Comparison of ENCODE assay signal across 1 cellular context in the genomic region with DNA sequence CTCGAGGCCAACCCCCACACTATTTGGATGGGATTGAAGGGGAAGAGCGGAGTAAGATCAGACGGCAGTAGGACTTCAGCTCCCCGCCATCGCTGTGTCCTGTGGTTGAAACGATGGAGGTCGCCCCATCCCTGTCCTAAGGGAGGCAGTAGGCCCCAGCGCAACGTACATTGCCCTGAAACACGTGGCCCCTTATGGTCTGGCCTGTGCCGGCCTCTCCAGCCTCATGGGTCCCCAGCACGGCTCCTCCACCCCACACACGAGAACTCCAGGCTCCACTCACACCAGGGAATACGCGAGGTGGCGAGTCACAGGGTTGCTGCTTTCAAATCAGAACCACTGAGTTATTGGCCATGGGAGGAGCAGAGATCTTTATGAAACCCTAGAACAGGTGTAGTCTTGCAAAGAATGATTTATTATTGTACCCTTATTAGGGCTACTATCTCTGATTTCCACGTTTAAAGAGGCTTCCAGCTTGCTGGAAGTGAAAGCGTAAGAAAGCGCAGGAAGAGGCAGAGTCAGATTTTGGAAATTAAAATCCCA.
TF ChIP-seq lines count a peak whose summit lies in the region.

No MANE protein-coding gene starts in this region.

TF ChIP-seq in HepG2, 621 proteins besides CTCF, POLR2A, EP300 and RAD21 (continues in another document):
- peak; percentile 42; the same call in 1 of the 2 replicates for TF ChIP-seq KAT7 (CRISPR knock-in tag; IDR thresholded peaks at IDR 0.05; ENCODE audit: borderline replicate concordance)
- TF ChIP-seq ZNF124 (CRISPR knock-in tag; IDR thresholded peaks at IDR 0.05): peak; percentile 64; the same call in 1 of the 2 replicates
- TF ChIP-seq ZNF652 (CRISPR knock-in tag; IDR thresholded peaks at IDR 0.05; ENCODE audit: borderline replicate concordance, low read depth): no peak; the same call in 1 of the 2 replicates
- TF ChIP-seq, protein P1, sequence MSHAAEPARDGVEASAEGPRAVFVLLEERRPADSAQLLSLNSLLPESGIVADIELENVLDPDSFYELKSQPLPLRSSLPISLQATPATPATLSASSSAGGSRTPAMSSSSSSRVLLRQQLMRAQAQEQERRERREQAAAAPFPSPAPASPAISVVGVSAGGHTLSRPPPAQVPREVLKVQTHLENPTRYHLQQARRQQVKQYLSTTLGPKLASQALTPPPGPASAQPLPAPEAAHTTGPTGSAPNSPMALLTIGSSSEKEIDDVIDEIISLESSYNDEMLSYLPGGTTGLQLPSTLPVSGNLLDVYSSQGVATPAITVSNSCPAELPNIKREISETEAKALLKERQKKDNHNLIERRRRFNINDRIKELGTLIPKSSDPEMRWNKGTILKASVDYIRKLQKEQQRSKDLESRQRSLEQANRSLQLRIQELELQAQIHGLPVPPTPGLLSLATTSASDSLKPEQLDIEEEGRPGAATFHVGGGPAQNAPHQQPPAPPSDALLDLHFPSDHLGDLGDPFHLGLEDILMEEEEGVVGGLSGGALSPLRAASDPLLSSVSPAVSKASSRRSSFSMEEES (CRISPR knock-in tag; IDR thresholded peaks at IDR 0.05): 0 out of 2 replicates have a peak, but pooled peaks have one; percentile 42
- peak; percentile 95 for TF ChIP-seq ZNF225 (CRISPR knock-in tag; IDR thresholded peaks at IDR 0.05)
- TF ChIP-seq NFYC (CRISPR knock-in tag; IDR thresholded peaks at IDR 0.05): no peak
- TF ChIP-seq TEAD2 (CRISPR knock-in tag; IDR thresholded peaks at IDR 0.05): peak; percentile 97
- peak; percentile 64; the same call in 1 of the 2 replicates for TF ChIP-seq ZNF761 (CRISPR knock-in tag; conservative IDR thresholded peaks at IDR 0.05)
- TF ChIP-seq, protein P2, sequence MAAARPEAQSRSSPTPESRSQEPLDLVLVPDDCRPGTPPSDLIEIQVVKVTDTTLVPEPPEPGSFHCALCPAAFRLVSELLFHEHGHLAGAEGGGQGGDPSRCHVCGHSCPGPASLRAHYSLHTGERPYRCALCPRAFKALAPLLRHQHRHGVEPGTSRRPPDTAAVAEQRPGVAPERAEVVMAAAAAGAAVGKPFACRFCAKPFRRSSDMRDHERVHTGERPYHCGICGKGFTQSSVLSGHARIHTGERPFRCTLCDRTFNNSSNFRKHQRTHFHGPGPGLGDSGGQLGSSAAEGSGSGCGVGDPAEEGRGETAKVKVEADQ (CRISPR knock-in tag; IDR thresholded peaks at IDR 0.05; ENCODE audit: borderline replicate concordance): 0 out of 2 replicates have a peak, but pooled peaks have one; percentile 18
- TF ChIP-seq, protein P3, sequence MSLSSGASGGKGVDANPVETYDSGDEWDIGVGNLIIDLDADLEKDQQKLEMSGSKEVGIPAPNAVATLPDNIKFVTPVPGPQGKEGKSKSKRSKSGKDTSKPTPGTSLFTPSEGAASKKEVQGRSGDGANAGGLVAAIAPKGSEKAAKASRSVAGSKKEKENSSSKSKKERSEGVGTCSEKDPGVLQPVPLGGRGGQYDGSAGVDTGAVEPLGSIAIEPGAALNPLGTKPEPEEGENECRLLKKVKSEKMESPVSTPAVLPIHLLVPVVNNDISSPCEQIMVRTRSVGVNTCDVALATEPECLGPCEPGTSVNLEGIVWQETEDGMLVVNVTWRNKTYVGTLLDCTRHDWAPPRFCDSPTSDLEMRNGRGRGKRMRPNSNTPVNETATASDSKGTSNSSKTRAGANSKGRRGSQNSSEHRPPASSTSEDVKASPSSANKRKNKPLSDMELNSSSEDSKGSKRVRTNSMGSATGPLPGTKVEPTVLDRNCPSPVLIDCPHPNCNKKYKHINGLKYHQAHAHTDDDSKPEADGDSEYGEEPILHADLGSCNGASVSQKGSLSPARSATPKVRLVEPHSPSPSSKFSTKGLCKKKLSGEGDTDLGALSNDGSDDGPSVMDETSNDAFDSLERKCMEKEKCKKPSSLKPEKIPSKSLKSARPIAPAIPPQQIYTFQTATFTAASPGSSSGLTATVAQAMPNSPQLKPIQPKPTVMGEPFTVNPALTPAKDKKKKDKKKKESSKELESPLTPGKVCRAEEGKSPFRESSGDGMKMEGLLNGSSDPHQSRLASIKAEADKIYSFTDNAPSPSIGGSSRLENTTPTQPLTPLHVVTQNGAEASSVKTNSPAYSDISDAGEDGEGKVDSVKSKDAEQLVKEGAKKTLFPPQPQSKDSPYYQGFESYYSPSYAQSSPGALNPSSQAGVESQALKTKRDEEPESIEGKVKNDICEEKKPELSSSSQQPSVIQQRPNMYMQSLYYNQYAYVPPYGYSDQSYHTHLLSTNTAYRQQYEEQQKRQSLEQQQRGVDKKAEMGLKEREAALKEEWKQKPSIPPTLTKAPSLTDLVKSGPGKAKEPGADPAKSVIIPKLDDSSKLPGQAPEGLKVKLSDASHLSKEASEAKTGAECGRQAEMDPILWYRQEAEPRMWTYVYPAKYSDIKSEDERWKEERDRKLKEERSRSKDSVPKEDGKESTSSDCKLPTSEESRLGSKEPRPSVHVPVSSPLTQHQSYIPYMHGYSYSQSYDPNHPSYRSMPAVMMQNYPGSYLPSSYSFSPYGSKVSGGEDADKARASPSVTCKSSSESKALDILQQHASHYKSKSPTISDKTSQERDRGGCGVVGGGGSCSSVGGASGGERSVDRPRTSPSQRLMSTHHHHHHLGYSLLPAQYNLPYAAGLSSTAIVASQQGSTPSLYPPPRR (CRISPR knock-in tag; IDR thresholded peaks at IDR 0.05; ENCODE audit: borderline replicate concordance): peak; percentile 49; the same call in 1 of the 2 replicates
- TF ChIP-seq XBP1 (CRISPR knock-in tag; IDR thresholded peaks at IDR 0.05): no peak
- TF ChIP-seq SAP130 (CRISPR knock-in tag; IDR thresholded peaks at IDR 0.05; ENCODE audit: low read depth): no peak
- TF ChIP-seq NR2F6 (IDR thresholded peaks at IDR 0.05): no peak
- no peak for TF ChIP-seq NR2F6 (CRISPR knock-in tag; IDR thresholded peaks at IDR 0.05)
- no peak; the same call in 1 of the 2 replicates for TF ChIP-seq ZNF343 (CRISPR knock-in tag; IDR thresholded peaks at IDR 0.05)
- peak; percentile 9; the same call in 1 of the 2 replicates for TF ChIP-seq TAF1 (CRISPR knock-in tag; IDR thresholded peaks at IDR 0.05)
- peak; percentile 75 for TF ChIP-seq YY1 (IDR thresholded peaks at IDR 0.05; ENCODE audit: insufficient read depth, insufficient replicate concordance, low read depth, low read length)
- 0 out of 2 replicates have a peak, but pooled peaks have one; percentile 2 for TF ChIP-seq ATF1 (CRISPR knock-in tag; IDR thresholded peaks at IDR 0.05)
- 0 out of 2 replicates have a peak, but pooled peaks have one; percentile 66 for TF ChIP-seq PHF21A (CRISPR knock-in tag; IDR thresholded peaks at IDR 0.05)
- no peak for TF ChIP-seq SIX4 (CRISPR knock-in tag; IDR thresholded peaks at IDR 0.05)
- TF ChIP-seq REPIN1 (CRISPR knock-in tag; IDR thresholded peaks at IDR 0.05; ENCODE audit: borderline replicate concordance, low read depth): peak; percentile 44; the same call in 1 of the 2 replicates
- peak; percentile 97 for TF ChIP-seq HES4 (CRISPR knock-in tag; IDR thresholded peaks at IDR 0.05; ENCODE audit: borderline replicate concordance)
- TF ChIP-seq PTBP1 (IDR thresholded peaks at IDR 0.05; ENCODE audit: low read depth, low read length, poor library complexity, severe bottlenecking): peak; percentile 72
- no peak for TF ChIP-seq ZNF235 (CRISPR knock-in tag; IDR thresholded peaks at IDR 0.05; ENCODE audit: borderline replicate concordance)
- 0 out of 2 replicates have a peak, but pooled peaks have one; percentile 14 for TF ChIP-seq SOX5 (CRISPR knock-in tag; IDR thresholded peaks at IDR 0.05; ENCODE audit: borderline replicate concordance)
- TF ChIP-seq SOX6 (IDR thresholded peaks at IDR 0.05): no peak
- TF ChIP-seq SOX6 (CRISPR knock-in tag; IDR thresholded peaks at IDR 0.05): peak; percentile 65
- no peak for TF ChIP-seq ZNF367 (CRISPR knock-in tag; IDR thresholded peaks at IDR 0.05; ENCODE audit: borderline replicate concordance)
- TF ChIP-seq ZSCAN25 (CRISPR knock-in tag; IDR thresholded peaks at IDR 0.05): peak; percentile 49; the same call in 1 of the 2 replicates
- peak; percentile 71 for TF ChIP-seq YEATS4 (CRISPR knock-in tag; IDR thresholded peaks at IDR 0.05; ENCODE audit: borderline replicate concordance)
- 0 out of 2 replicates have a peak, but pooled peaks have one; percentile 16 for TF ChIP-seq ZSCAN22 (CRISPR knock-in tag; IDR thresholded peaks at IDR 0.05)
- peak; percentile 34; the same call in 1 of the 2 replicates for TF ChIP-seq JUND (CRISPR knock-in tag; IDR thresholded peaks at IDR 0.05)
- no peak for TF ChIP-seq ETV6 (CRISPR knock-in tag; conservative IDR thresholded peaks at IDR 0.05)
- TF ChIP-seq, protein P4, sequence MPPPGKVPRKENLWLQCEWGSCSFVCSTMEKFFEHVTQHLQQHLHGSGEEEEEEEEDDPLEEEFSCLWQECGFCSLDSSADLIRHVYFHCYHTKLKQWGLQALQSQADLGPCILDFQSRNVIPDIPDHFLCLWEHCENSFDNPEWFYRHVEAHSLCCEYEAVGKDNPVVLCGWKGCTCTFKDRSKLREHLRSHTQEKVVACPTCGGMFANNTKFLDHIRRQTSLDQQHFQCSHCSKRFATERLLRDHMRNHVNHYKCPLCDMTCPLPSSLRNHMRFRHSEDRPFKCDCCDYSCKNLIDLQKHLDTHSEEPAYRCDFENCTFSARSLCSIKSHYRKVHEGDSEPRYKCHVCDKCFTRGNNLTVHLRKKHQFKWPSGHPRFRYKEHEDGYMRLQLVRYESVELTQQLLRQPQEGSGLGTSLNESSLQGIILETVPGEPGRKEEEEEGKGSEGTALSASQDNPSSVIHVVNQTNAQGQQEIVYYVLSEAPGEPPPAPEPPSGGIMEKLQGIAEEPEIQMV (CRISPR knock-in tag; IDR thresholded peaks at IDR 0.05; ENCODE audit: low read depth): 0 out of 2 replicates have a peak, but pooled peaks have one; percentile 52
- TF ChIP-seq, protein P5, sequence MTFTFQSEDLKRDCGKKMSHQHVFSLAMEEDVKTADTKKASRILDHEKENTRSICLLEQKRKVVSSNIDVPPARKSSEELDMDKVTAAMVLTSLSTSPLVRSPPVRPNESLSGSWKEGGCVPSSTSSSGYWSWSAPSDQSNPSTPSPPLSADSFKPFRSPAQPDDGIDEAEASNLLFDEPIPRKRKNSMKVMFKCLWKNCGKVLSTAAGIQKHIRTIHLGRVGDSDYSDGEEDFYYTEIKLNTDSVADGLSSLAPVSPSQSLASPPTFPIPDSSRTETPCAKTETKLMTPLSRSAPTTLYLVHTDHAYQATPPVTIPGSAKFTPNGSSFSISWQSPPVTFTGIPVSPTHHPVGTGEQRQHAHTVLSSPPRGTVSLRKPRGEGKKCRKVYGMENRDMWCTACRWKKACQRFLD (CRISPR knock-in tag; IDR thresholded peaks at IDR 0.05; ENCODE audit: borderline replicate concordance): 0 out of 2 replicates have a peak, but pooled peaks have one; percentile 57
- TF ChIP-seq, protein P6, sequence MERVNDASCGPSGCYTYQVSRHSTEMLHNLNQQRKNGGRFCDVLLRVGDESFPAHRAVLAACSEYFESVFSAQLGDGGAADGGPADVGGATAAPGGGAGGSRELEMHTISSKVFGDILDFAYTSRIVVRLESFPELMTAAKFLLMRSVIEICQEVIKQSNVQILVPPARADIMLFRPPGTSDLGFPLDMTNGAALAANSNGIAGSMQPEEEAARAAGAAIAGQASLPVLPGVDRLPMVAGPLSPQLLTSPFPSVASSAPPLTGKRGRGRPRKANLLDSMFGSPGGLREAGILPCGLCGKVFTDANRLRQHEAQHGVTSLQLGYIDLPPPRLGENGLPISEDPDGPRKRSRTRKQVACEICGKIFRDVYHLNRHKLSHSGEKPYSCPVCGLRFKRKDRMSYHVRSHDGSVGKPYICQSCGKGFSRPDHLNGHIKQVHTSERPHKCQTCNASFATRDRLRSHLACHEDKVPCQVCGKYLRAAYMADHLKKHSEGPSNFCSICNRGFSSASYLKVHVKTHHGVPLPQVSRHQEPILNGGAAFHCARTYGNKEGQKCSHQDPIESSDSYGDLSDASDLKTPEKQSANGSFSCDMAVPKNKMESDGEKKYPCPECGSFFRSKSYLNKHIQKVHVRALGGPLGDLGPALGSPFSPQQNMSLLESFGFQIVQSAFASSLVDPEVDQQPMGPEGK (CRISPR knock-in tag; IDR thresholded peaks at IDR 0.05): no peak; the same call in 1 of the 2 replicates
- no peak; the same call in 1 of the 2 replicates for TF ChIP-seq ZSCAN20 (CRISPR knock-in tag; IDR thresholded peaks at IDR 0.05; ENCODE audit: borderline replicate concordance)
- TF ChIP-seq, protein P7, sequence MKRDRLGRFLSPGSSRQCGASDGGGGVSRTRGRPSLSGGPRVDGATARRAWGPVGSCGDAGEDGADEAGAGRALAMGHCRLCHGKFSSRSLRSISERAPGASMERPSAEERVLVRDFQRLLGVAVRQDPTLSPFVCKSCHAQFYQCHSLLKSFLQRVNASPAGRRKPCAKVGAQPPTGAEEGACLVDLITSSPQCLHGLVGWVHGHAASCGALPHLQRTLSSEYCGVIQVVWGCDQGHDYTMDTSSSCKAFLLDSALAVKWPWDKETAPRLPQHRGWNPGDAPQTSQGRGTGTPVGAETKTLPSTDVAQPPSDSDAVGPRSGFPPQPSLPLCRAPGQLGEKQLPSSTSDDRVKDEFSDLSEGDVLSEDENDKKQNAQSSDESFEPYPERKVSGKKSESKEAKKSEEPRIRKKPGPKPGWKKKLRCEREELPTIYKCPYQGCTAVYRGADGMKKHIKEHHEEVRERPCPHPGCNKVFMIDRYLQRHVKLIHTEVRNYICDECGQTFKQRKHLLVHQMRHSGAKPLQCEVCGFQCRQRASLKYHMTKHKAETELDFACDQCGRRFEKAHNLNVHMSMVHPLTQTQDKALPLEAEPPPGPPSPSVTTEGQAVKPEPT (CRISPR knock-in tag; IDR thresholded peaks at IDR 0.05; ENCODE audit: low read depth): peak; percentile 75; the same call in 1 of the 2 replicates
- TF ChIP-seq, protein P8, sequence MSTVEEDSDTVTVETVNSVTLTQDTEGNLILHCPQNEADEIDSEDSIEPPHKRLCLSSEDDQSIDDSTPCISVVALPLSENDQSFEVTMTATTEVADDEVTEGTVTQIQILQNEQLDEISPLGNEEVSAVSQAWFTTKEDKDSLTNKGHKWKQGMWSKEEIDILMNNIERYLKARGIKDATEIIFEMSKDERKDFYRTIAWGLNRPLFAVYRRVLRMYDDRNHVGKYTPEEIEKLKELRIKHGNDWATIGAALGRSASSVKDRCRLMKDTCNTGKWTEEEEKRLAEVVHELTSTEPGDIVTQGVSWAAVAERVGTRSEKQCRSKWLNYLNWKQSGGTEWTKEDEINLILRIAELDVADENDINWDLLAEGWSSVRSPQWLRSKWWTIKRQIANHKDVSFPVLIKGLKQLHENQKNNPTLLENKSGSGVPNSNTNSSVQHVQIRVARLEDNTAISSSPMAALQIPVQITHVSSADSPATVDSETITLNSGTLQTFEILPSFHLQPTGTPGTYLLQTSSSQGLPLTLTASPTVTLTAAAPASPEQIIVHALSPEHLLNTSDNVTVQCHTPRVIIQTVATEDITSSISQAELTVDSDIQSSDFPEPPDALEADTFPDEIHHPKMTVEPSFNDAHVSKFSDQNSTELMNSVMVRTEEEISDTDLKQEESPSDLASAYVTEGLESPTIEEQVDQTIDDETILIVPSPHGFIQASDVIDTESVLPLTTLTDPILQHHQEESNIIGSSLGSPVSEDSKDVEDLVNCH (CRISPR knock-in tag; IDR thresholded peaks at IDR 0.05): no peak
